9 cellular contexts compared by ENCODE assay signal in genomic region chr22:21816787-21817496, GRCh38. TPM values are rescaled to one million over a fixed set of nuclear protein-coding genes. Genes with fewer than 3 reads are reported as not detected.
A peak's percentile ranks its signal among the peaks of the same experiment; 100 is the strongest.
DNase-seq lines count a peak whose midpoint lies in the region; ATAC-seq and TF ChIP-seq lines count a peak whose summit lies in the region.
"Had no signal": no experiment of that assay in that cellular context is flagged by ENCODE, and none has a peak within 500 bp of the region (broad histone marks: within the 10 kb centered on the region; RNA-seq: fewer than 3 reads in every experiment).

No MANE protein-coding gene starts in this region.

- ATAC-seq in HG02884 (IDR thresholded peaks at IDR 0.05; ENCODE audit: unreplicated experiment), result no peak

- H3K9ac ChIP-seq in parathyroid adenoma, result no peak overlapping the region

- H3K4me3 Mint-ChIP-seq in activated CD4-positive, alpha-beta T cell treated with anti-CD3 and anti-CD28 coated beads, Interleukin-2, amount 10 ng/mL, durations not matched to agents 24 days and 14 days, result peak overlapping the region; percentile 77

- H2AFZ ChIP-seq in parathyroid adenoma, result no peak overlapping the region

- H3K36me3 Mint-ChIP-seq in activated CD4-positive, alpha-beta T cell treated with anti-CD3 and anti-CD28 coated beads, Interleukin-2, amount 10 ng/mL, durations not matched to agents 24 days and 14 days (ENCODE audit: low read depth), result peaks cover 15% of the 10 kb centered on the region

- H3K36me3 ChIP-seq in parathyroid adenoma (ENCODE audit: control insufficient read depth, insufficient read depth, low read length), result no peaks in the 10 kb centered on the region

- H3K4me3 ChIP-seq in fibroblast of mammary gland (ENCODE audit: control insufficient read depth, low read depth, low read length) (no peak overlapping the region), parathyroid adenoma (ENCODE audit: low read depth, low read length) (no peak overlapping the region)

- H3K9me3 Mint-ChIP-seq in activated CD4-positive, alpha-beta T cell treated with anti-CD3 and anti-CD28 coated beads, Interleukin-2, amount 10 ng/mL, durations not matched to agents 24 days and 14 days, result no peaks in the 10 kb centered on the region

- TF ChIP-seq CTCF in fibroblast of mammary gland (conservative IDR thresholded peaks at IDR 0.05; ENCODE audit: control insufficient read depth, insufficient read depth, low read depth, low read length) (no peak), parathyroid adenoma (IDR thresholded peaks at IDR 0.05) (no peak)

- no peaks in the 10 kb centered on the region for H3K9me3 ChIP-seq in parathyroid adenoma (ENCODE audit: control insufficient read depth, low read length)

- H3K27me3 ChIP-seq in parathyroid adenoma (ENCODE audit: control insufficient read depth, insufficient read depth, low read length), result no peaks in the 10 kb centered on the region

- H3K79me2 ChIP-seq in parathyroid adenoma, result peaks cover 22% of the 10 kb centered on the region

- H3K4me2 ChIP-seq in parathyroid adenoma (ENCODE audit: low read length), result peak overlapping the region; percentile 45

- intact Hi-C loops in activated CD4-positive, alpha-beta T cell treated with anti-CD3 and anti-CD28 coated beads, Interleukin-2, amount 10 ng/mL, durations not matched to agents 24 days and 14 days (cut with micrococcal nuclease), result loop anchor here (1.0 to 2.0 kb wide), 5 partner anchors 26 to 82 kb away; partner anchors contain the start of gene YPEL1

- H3K4me1 ChIP-seq in parathyroid adenoma, result no peaks in the 10 kb centered on the region

- DNase-seq in NCI-H1417 (lab: John Stamatoyannopoulos, UW) (peak in 2 of 3 experiments; percentile 3 to 18), NCI-H1417 treated with DMSO at 0.1 percent for 48 hours (lab: John Stamatoyannopoulos, UW) (no peak), KG1 (lab: John Stamatoyannopoulos, UW) (peak; percentile 80), fibroblast of mammary gland (ENCODE audit: low read depth) (peak; percentile 94)
- DNase-seq in activated CD4-positive, alpha-beta T cell treated with anti-CD3 and anti-CD28 coated beads, Interleukin-2, amount 10 ng/mL, durations not matched to agents 24 days and 14 days, result peak; percentile 87
- DNase-seq in NK-92 treated with Interleukin-12 subunit alpha and Interleukin-12 subunit beta, amount 100 ng/mL, for 24 hours (lab: John Stamatoyannopoulos, UW), result no peak

- H3K27ac Mint-ChIP-seq in activated CD4-positive, alpha-beta T cell treated with anti-CD3 and anti-CD28 coated beads, Interleukin-2, amount 10 ng/mL, durations not matched to agents 24 days and 14 days, result peak overlapping the region; percentile 93

- H3K27ac ChIP-seq in parathyroid adenoma, result peak overlapping the region; percentile 60
- H3K27ac ChIP-seq: 22Rv1 had no signal

- no peaks in the 10 kb centered on the region for H3K27me3 Mint-ChIP-seq in activated CD4-positive, alpha-beta T cell treated with anti-CD3 and anti-CD28 coated beads, Interleukin-2, amount 10 ng/mL, durations not matched to agents 24 days and 14 days

- H3K4me1 Mint-ChIP-seq in activated CD4-positive, alpha-beta T cell treated with anti-CD3 and anti-CD28 coated beads, Interleukin-2, amount 10 ng/mL, durations not matched to agents 24 days and 14 days, result peaks cover 40% of the 10 kb centered on the region

RNA-seq across cellular contexts. Expression of gene MAPK1, which starts 50.5 kb away (rescaled TPM):
- 101 TPM in 2 replicates for total RNA-seq in activated CD4-positive, alpha-beta T cell treated with anti-CD3 and anti-CD28 coated beads, Interleukin-2, amount 10 ng/mL, durations not matched to agents 24 days and 14 days

Comparison
In these comparisons a context has a peak if more than half of its experiments do, and no peak if none do; other contexts are left out.
1. DNase-seq: peak in NCI-H1417 (2 of 3), KG1 (single experiment), activated CD4-positive, alpha-beta T cell treated with anti-CD3 and anti-CD28 coated beads, Interleukin-2, amount 10 ng/mL, durations not matched to agents 24 days and 14 days (single experiment) and fibroblast of mammary gland (single experiment); none in NCI-H1417 treated with DMSO at 0.1 percent for 48 hours (single experiment) and NK-92 treated with Interleukin-12 subunit alpha and Interleukin-12 subunit beta, amount 100 ng/mL, for 24 hours (single experiment).